Comparison of ENCODE assay signal across 1 cellular context in genomic region chr19:21835810-21836444, GRCh38.
TF ChIP-seq lines count a peak whose summit lies in the region.

Gene ZNF43 (minus strand): TSS chr19:21836182. CDS start chr19:21836038, 144 bp downstream.

TF ChIP-seq in HepG2, 621 proteins besides CTCF, POLR2A, EP300 and RAD21 (continued from another document and continues in another):
- TF ChIP-seq LRRFIP1 (CRISPR knock-in tag; conservative IDR thresholded peaks at IDR 0.05) (no peak), ZNF383 (CRISPR knock-in tag; IDR thresholded peaks at IDR 0.05; ENCODE audit: borderline replicate concordance) (no peak), ZNF768 (CRISPR knock-in tag; IDR thresholded peaks at IDR 0.05) (no peak), ETV5 (CRISPR knock-in tag; IDR thresholded peaks at IDR 0.05; ENCODE audit: borderline replicate concordance) (no peak), MYC (CRISPR knock-in tag; IDR thresholded peaks at IDR 0.05; ENCODE audit: borderline replicate concordance) (peak; percentile 37; the same call in 1 of the 2 replicates), ZBTB38 (CRISPR knock-in tag; IDR thresholded peaks at IDR 0.05) (no peak), ZNF501 (CRISPR knock-in tag; IDR thresholded peaks at IDR 0.05) (no peak), NRL (CRISPR knock-in tag; IDR thresholded peaks at IDR 0.05; ENCODE audit: borderline replicate concordance) (no peak; the same call in 1 of the 2 replicates), GABPA (IDR thresholded peaks at IDR 0.05; ENCODE audit: low read depth, low read length) (peak; percentile 48), GABPA (CRISPR knock-in tag; IDR thresholded peaks at IDR 0.05; ENCODE audit: low read depth) (peak; percentile 69), WIZ (CRISPR knock-in tag; IDR thresholded peaks at IDR 0.05) (no peak), ZFAT (CRISPR knock-in tag; conservative IDR thresholded peaks at IDR 0.05) (no peak), CHCHD3 (CRISPR knock-in tag; IDR thresholded peaks at IDR 0.05) (no peak), ZFY (CRISPR knock-in tag; IDR thresholded peaks at IDR 0.05) (peak; percentile 81), ZNF788 (CRISPR knock-in tag; IDR thresholded peaks at IDR 0.05; ENCODE audit: borderline replicate concordance) (no peak), ATF4 (CRISPR knock-in tag; IDR thresholded peaks at IDR 0.05) (no peak), SP2 (CRISPR knock-in tag; IDR thresholded peaks at IDR 0.05) (peak; percentile 82), ZNF468 (CRISPR knock-in tag; IDR thresholded peaks at IDR 0.05) (no peak), MXD4 (CRISPR knock-in tag; IDR thresholded peaks at IDR 0.05) (no peak), ZNF362 (CRISPR knock-in tag; IDR thresholded peaks at IDR 0.05; ENCODE audit: borderline replicate concordance) (no peak), GFI1 (CRISPR knock-in tag; IDR thresholded peaks at IDR 0.05; ENCODE audit: borderline replicate concordance) (no peak), ZNF432 (CRISPR knock-in tag; IDR thresholded peaks at IDR 0.05; ENCODE audit: borderline replicate concordance) (no peak), TOE1 (CRISPR knock-in tag; IDR thresholded peaks at IDR 0.05) (no peak), NCOR1 (IDR thresholded peaks at IDR 0.05; ENCODE audit: borderline replicate concordance, low read length) (no peak), EEA1 (CRISPR knock-in tag; IDR thresholded peaks at IDR 0.05; ENCODE audit: borderline replicate concordance) (no peak), ZKSCAN5 (CRISPR knock-in tag; IDR thresholded peaks at IDR 0.05) (no peak), DPF2 (CRISPR knock-in tag; IDR thresholded peaks at IDR 0.05; ENCODE audit: borderline replicate concordance, low read depth) (no peak), GMEB2 (CRISPR knock-in tag; IDR thresholded peaks at IDR 0.05; ENCODE audit: low read depth) (no peak), ZNF766 (CRISPR knock-in tag; IDR thresholded peaks at IDR 0.05; ENCODE audit: borderline replicate concordance) (no peak), ZNF674 (CRISPR knock-in tag; IDR thresholded peaks at IDR 0.05; ENCODE audit: low read depth) (no peak), ZNF367 (CRISPR knock-in tag; IDR thresholded peaks at IDR 0.05; ENCODE audit: borderline replicate concordance) (no peak), ZNF713 (CRISPR knock-in tag; IDR thresholded peaks at IDR 0.05) (no peak), ZNF230 (CRISPR knock-in tag; IDR thresholded peaks at IDR 0.05) (no peak), SP5 (CRISPR knock-in tag; IDR thresholded peaks at IDR 0.05; ENCODE audit: borderline replicate concordance, low read depth) (no peak), ZNF263 (CRISPR knock-in tag; IDR thresholded peaks at IDR 0.05) (no peak), AGO1 (IDR thresholded peaks at IDR 0.05; ENCODE audit: low read depth, low read length, poor library complexity, severe bottlenecking) (peak; percentile 70), KAT7 (CRISPR knock-in tag; IDR thresholded peaks at IDR 0.05; ENCODE audit: borderline replicate concordance) (no peak), ZNF577 (CRISPR knock-in tag; IDR thresholded peaks at IDR 0.05; ENCODE audit: borderline replicate concordance, low read depth) (no peak), ARID4A (CRISPR knock-in tag; IDR thresholded peaks at IDR 0.05; ENCODE audit: borderline replicate concordance) (peak; percentile 68; the same call in 1 of the 2 replicates), CERS6 (CRISPR knock-in tag; IDR thresholded peaks at IDR 0.05) (no peak), ZMYM3 (CRISPR knock-in tag; IDR thresholded peaks at IDR 0.05) (no peak), ZFP82 (CRISPR knock-in tag; IDR thresholded peaks at IDR 0.05; ENCODE audit: borderline replicate concordance) (no peak), KDM2A (CRISPR knock-in tag; IDR thresholded peaks at IDR 0.05; ENCODE audit: borderline replicate concordance, low read depth) (peak; percentile 71; the same call in 1 of the 2 replicates), DR1 (CRISPR knock-in tag; IDR thresholded peaks at IDR 0.05) (peak; percentile 21; the same call in 1 of the 2 replicates), TBL1XR1 (IDR thresholded peaks at IDR 0.05; ENCODE audit: borderline replicate concordance, low read length, partially characterized antibody) (no peak), ZNF232 (CRISPR knock-in tag; IDR thresholded peaks at IDR 0.05; ENCODE audit: borderline replicate concordance) (no peak), SIX4 (CRISPR knock-in tag; IDR thresholded peaks at IDR 0.05) (no peak), FLYWCH1 (CRISPR knock-in tag; IDR thresholded peaks at IDR 0.05) (no peak), NFYC (CRISPR knock-in tag; IDR thresholded peaks at IDR 0.05) (peak; percentile 87), HNRNPLL (IDR thresholded peaks at IDR 0.05; ENCODE audit: low read depth, low read length, poor library complexity, severe bottlenecking) (peak; percentile 19), YEATS4 (CRISPR knock-in tag; IDR thresholded peaks at IDR 0.05; ENCODE audit: borderline replicate concordance) (peak; percentile 35; the same call in 1 of the 2 replicates), ZNF780A (CRISPR knock-in tag; IDR thresholded peaks at IDR 0.05) (no peak)
- TF ChIP-seq, protein P1, sequence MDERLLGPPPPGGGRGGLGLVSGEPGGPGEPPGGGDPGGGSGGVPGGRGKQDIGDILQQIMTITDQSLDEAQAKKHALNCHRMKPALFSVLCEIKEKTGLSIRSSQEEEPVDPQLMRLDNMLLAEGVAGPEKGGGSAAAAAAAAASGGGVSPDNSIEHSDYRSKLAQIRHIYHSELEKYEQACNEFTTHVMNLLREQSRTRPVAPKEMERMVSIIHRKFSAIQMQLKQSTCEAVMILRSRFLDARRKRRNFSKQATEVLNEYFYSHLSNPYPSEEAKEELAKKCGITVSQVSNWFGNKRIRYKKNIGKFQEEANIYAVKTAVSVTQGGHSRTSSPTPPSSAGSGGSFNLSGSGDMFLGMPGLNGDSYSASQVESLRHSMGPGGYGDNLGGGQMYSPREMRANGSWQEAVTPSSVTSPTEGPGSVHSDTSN (CRISPR knock-in tag; IDR thresholded peaks at IDR 0.05): no peak
- TF ChIP-seq, protein P2, sequence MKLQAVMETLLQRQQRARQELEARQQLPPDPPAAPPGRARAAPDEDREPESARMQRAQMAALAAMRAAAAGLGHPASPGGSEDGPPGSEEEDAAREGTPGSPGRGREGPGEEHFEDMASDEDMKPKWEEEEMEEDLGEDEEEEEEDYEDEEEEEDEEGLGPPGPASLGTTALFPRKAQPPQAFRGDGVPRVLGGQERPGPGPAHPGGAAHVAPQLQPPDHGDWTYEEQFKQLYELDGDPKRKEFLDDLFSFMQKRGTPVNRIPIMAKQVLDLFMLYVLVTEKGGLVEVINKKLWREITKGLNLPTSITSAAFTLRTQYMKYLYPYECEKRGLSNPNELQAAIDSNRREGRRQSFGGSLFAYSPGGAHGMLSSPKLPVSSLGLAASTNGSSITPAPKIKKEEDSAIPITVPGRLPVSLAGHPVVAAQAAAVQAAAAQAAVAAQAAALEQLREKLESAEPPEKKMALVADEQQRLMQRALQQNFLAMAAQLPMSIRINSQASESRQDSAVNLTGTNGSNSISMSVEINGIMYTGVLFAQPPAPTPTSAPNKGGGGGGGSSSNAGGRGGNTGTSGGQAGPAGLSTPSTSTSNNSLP (IDR thresholded peaks at IDR 0.05; ENCODE audit: low read depth, low read length): no peak
- TF ChIP-seq, protein P3, sequence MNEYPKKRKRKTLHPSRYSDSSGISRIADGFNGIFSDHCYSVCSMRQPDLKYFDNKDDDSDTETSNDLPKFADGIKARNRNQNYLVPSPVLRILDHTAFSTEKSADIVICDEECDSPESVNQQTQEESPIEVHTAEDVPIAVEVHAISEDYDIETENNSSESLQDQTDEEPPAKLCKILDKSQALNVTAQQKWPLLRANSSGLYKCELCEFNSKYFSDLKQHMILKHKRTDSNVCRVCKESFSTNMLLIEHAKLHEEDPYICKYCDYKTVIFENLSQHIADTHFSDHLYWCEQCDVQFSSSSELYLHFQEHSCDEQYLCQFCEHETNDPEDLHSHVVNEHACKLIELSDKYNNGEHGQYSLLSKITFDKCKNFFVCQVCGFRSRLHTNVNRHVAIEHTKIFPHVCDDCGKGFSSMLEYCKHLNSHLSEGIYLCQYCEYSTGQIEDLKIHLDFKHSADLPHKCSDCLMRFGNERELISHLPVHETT (CRISPR knock-in tag; conservative IDR thresholded peaks at IDR 0.05): no peak
- TF ChIP-seq, protein P4, sequence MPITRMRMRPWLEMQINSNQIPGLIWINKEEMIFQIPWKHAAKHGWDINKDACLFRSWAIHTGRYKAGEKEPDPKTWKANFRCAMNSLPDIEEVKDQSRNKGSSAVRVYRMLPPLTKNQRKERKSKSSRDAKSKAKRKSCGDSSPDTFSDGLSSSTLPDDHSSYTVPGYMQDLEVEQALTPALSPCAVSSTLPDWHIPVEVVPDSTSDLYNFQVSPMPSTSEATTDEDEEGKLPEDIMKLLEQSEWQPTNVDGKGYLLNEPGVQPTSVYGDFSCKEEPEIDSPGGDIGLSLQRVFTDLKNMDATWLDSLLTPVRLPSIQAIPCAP (CRISPR knock-in tag; IDR thresholded peaks at IDR 0.05; ENCODE audit: low read depth): no peak
